Comparison of ENCODE assay signal across 8 cellular contexts in the genomic region with DNA sequence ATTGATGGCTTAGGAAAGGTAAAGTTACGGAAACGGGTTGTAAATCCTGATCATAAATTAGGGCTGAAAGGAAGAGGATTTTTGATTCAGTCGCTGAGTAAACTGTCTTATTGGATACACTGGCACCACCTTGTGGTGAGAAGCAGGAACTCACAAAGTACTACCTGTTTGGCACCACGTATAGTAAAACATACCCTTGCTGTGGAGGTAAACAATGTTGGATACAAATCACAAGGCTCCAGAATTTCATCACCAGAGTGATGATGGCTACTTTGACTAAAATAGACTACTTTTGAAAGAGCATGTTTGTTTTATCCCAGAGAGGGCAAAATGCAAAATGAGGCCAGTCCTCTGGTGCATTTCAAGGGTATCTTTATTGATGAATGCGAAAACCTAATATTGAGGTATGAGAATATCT.
DNase-seq lines count a peak whose midpoint lies in the region; ATAC-seq and TF ChIP-seq lines count a peak whose summit lies in the region.

No MANE protein-coding gene starts in this region.

- H4K20me1 ChIP-seq in OCI-LY1 (ENCODE audit: insufficient read depth, low read length) = no peaks in the 10 kb centered on the region

- no peaks in the 10 kb centered on the region for H3K9me2 ChIP-seq in OCI-LY1 (ENCODE audit: low read depth, low read length)

- H3K4me3 ChIP-seq in Jurkat, Clone E6-1 (ENCODE audit: low read length) = no peak overlapping the region
- H3K4me3 ChIP-seq in OCI-LY1 (ENCODE audit: low read depth, low read length, poor library complexity, severe bottlenecking) = no peak overlapping the region

- H3F3A ChIP-seq in OCI-LY1 (ENCODE audit: insufficient read depth, low read length) = no peaks in the 10 kb centered on the region

- H3K9ac ChIP-seq in OCI-LY1 (ENCODE audit: low read length) = no peak overlapping the region

- no peaks in the 10 kb centered on the region for H3K36me3 ChIP-seq in OCI-LY1 (ENCODE audit: insufficient read depth, low read length)

- no peaks in the 10 kb centered on the region for H3K79me2 ChIP-seq in OCI-LY1 (ENCODE audit: insufficient read depth, low read length)

- H3K4me2 ChIP-seq in OCI-LY1 (ENCODE audit: low read length) = no peak overlapping the region

- peak; percentile 79 for ATAC-seq in GM21825 (IDR thresholded peaks at IDR 0.05; ENCODE audit: unreplicated experiment)

- H2AFZ ChIP-seq in OCI-LY1 (ENCODE audit: low read length) = no peak overlapping the region

- no peaks in the 10 kb centered on the region for H3K27me3 ChIP-seq in OCI-LY1 (ENCODE audit: insufficient read depth, low read length)

- DNase-seq in activated CD8-positive, alpha-beta memory T cell treated with anti-CD3 and anti-CD28 coated beads, Interleukin-2, amount 50 U/mL, for 24 hours (ENCODE audit: extremely low read depth) = peak; percentile 3
- no peak for DNase-seq in activated CD8-positive, alpha-beta memory T cell treated with anti-CD3 and anti-CD28 coated beads, Interleukin-2, amount 50 U/mL, for 48 hours
- DNase-seq in Jurkat, Clone E6-1 (ENCODE audit: low read depth, low spot score) = peak; percentile 59
- peak; percentile 80 for DNase-seq in astrocyte of the hippocampus (ENCODE audit: low read depth, low spot score)
- DNase-seq in iPS-NIHi7 (ENCODE audit: extremely low spot score) = peak; percentile 67
- peak; percentile 38 for DNase-seq in stimulated activated CD4-positive, alpha-beta T cell treated with anti-CD3 and anti-CD28 coated beads, Interleukin-2, amount 100 ng/mL, for 24 hours

- H3K9me3 ChIP-seq in OCI-LY1 (ENCODE audit: low read length) = no peaks in the 10 kb centered on the region

- no peak overlapping the region for H3K27ac ChIP-seq in OCI-LY1 (ENCODE audit: low read depth, low read length, poor library complexity, severe bottlenecking)

- TF ChIP-seq CTCF in OCI-LY1 (IDR thresholded peaks at IDR 0.05; ENCODE audit: low read length) = peak; percentile 83

- no peaks in the 10 kb centered on the region for H3K4me1 ChIP-seq in OCI-LY1 (ENCODE audit: insufficient read depth, low read length, severe bottlenecking)
